In the genomic region with DNA sequence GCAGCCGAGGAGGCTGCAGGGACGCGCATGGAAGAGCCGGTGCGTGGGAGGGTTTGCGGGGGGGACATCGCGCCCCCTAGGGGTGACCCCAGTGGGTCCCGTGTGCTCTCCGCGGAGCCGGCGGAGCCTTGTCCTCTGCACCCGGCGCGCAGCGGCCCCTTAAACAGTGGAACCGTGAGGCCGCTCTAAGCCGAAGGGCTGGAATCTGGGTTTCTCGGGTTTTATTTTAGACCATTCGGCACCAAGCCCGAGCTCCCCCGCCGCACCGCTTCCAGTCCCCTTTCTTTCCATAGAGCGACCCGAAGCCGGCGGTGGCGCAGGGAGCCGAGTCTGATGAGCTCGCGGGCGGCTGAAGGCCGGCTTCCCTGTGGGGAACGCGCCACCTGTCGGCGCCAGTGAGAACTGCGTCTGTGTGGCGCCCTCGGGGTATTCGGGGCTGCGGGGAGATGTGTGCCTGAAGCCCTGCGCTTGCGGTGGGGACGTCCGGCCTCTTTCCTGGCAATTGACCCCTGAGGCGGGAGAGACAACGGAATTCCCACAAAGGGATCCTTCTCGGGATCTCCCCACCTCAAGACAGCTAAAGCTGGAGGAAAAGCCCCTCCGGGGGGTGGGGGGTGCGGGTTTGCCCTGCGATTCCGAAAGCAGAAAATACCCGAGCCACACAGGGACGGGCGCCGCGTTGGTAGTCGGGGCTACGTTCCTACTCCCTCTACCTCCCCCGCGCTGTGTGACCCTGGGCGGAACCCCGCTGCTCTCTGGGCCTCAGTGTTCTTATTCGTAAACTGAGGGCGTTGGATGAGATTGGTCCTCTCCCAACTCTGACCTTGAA, we compare ENCODE assay signal across 8 cellular contexts. TPM values are rescaled to one million over a fixed set of nuclear protein-coding genes. Genes with fewer than 3 reads are reported as not detected.
DNase-seq lines count a peak whose midpoint lies in the region; ATAC-seq, FAIRE-seq and TF ChIP-seq lines count a peak whose summit lies in the region.

No MANE protein-coding gene starts in this region.

- H3K4me1 ChIP-seq in K562 (replicated peaks in 1 of 2; ENCODE audit: control insufficient read depth in 2 of 2, insufficient read depth in 2 of 2, low read length in 2 of 2): peaks cover 0 to 22% of the 10 kb centered on the region in 2 experiments; a peak in 2 of 5 replicates
- peaks cover 2% of the 10 kb centered on the region; the same call in 1 of the 2 replicates for H3K4me1 ChIP-seq in iPS-20b (ENCODE audit: insufficient read depth, low read length)
- peaks cover 10% of the 10 kb centered on the region for H3K4me1 ChIP-seq in smooth muscle cell (ENCODE audit: low read depth)

- peak; percentile 48 for DNase-seq in NCI-H1048 (lab: John Stamatoyannopoulos, UW)
- peak; percentile 48 for DNase-seq in T1000 (lab: John Stamatoyannopoulos, UW)
- DNase-seq in K562 (ENCODE audit: extremely low read depth in 1 of 4, low spot score in 3 of 4): peak; percentile 75 to 88 (median 82)
- peak; percentile 64 for DNase-seq in smooth muscle cell (lab: John Stamatoyannopoulos, UW; ENCODE audit: unreplicated experiment)
- DNase-seq in GF-D8 (lab: John Stamatoyannopoulos, UW): no peak

- H3K9ac ChIP-seq in K562 (ENCODE audit: insufficient read depth in 1 of 2, low read depth in 2 of 2, low read length in 2 of 2) (no peak overlapping the region), iPS-20b (ENCODE audit: low read depth, low read length) (no peak overlapping the region), smooth muscle cell (ENCODE audit: low read depth) (no peak overlapping the region)

- POLR2A ChIA-PET in K562 (lab: Yijun Ruan, JAX): interaction anchor here (0.7 to 1.0 kb wide), 2 partner anchors 9 kb away, joined by 3 read pairs; no protein-coding TSS in a partner anchor

- BruUV-seq in K562 (replicated peaks; lab: Mats Ljungman, UMichigan): no TSS peak

- no peak for TF ChIP-seq EP300 in K562 (IDR thresholded peaks at IDR 0.05; ENCODE audit: low read length)

- intact Hi-C loops in K562 (cut with micrococcal nuclease): loop anchor here (1.0 to 5.0 kb wide), 3 partner anchors 223 to 483 kb away; no protein-coding TSS in a partner anchor

- H3K27ac ChIP-seq in K562 (ENCODE audit: extremely low read depth, low read depth, low read length) (no peak overlapping the region), iPS-20b (ENCODE audit: low read length) (no peak overlapping the region), smooth muscle cell (ENCODE audit: low read depth) (no peak overlapping the region)

- in situ Hi-C loops in K562 (cut with MboI): no loop called here

- no peak overlapping the region for H3K4me2 ChIP-seq in K562 (ENCODE audit: insufficient read depth, low read length)
- H3K4me2 ChIP-seq in smooth muscle cell: peak overlapping the region; percentile 89

- H3K79me2 ChIP-seq in K562 (ENCODE audit: control insufficient read depth, insufficient read depth, low read length): no peaks in the 10 kb centered on the region
- no peaks in the 10 kb centered on the region for H3K79me2 ChIP-seq in smooth muscle cell (ENCODE audit: low read depth)

- H3K4me3 ChIP-seq in K562: no peak overlapping the region
- H3K4me3 ChIP-seq in iPS-20b (ENCODE audit: low read length): peak overlapping the region; percentile 50
- peak overlapping the region; percentile 49 for H3K4me3 ChIP-seq in smooth muscle cell

- TF ChIP-seq POLR2A in K562 (conservative IDR thresholded peaks at IDR 0.05): no peak

- H3K9me3 ChIP-seq in K562 (replicated peaks; ENCODE audit: control insufficient read depth, insufficient read depth, low read depth, low read length): no peaks in the 10 kb centered on the region
- H3K9me3 ChIP-seq in iPS-20b (ENCODE audit: insufficient read depth, low read depth, low read length): no peaks in the 10 kb centered on the region; the same call in 1 of the 2 replicates
- H3K9me3 ChIP-seq in smooth muscle cell (replicated peaks; ENCODE audit: low read depth): no peaks in the 10 kb centered on the region

- H3K9me1 ChIP-seq in K562 (ENCODE audit: control insufficient read depth, insufficient read depth, low read length): no peaks in the 10 kb centered on the region

- H3K27me3 ChIP-seq in K562 (ENCODE audit: control insufficient read depth in 2 of 2, insufficient read depth in 2 of 2, low read length in 2 of 2): peaks cover 0 to 26% of the 10 kb centered on the region in 2 experiments; a peak in 2 of 5 replicates
- peaks cover 99% of the 10 kb centered on the region for H3K27me3 ChIP-seq in iPS-20b (ENCODE audit: insufficient read depth, low read length)
- peaks cover 99% of the 10 kb centered on the region for H3K27me3 ChIP-seq in smooth muscle cell (ENCODE audit: low read depth)

- no peaks in the 10 kb centered on the region for H3F3A ChIP-seq in smooth muscle cell (ENCODE audit: low read depth)

- H2AFZ ChIP-seq in K562 (ENCODE audit: low read depth, low read length) (no peak overlapping the region), smooth muscle cell (ENCODE audit: low read depth) (peak overlapping the region; percentile 41)

- WGBS in K562 (ENCODE audit: insufficient coverage, low coverage, missing lambda C conversion rate): 24% methylated on average over 42 of the region's 69 CpGs
- WGBS in smooth muscle cell (ENCODE audit: low lambda C conversion rate): 2% methylated on average over 69 of the region's 69 CpGs

- TF ChIP-seq RAD21 in K562 (CRISPR knock-in tag; conservative IDR thresholded peaks at IDR 0.05 in 1 of 2, IDR thresholded peaks at IDR 0.05 in 1 of 2): peak; percentile 94 to 95

- CTCF ChIA-PET in K562 (lab: Yijun Ruan, JAX; ENCODE audit: low intra/inter-chr PET ratio): interaction anchor here (0.7 to 2.3 kb wide), 3 partner anchors 319 to 809 kb away, joined by 3 to 11 read pairs (median 8); no protein-coding TSS in a partner anchor

- no peak for FAIRE-seq in K562 (lab: Jason Lieb, UNC)

- H3K36me3 ChIP-seq in K562 (ENCODE audit: control insufficient read depth, insufficient read depth, low read length) (no peaks in the 10 kb centered on the region), iPS-20b (ENCODE audit: insufficient read depth, low read depth, low read length) (no peaks in the 10 kb centered on the region), smooth muscle cell (ENCODE audit: low read depth) (no peaks in the 10 kb centered on the region)

- peak; percentile 90 for ATAC-seq in HG02588 (IDR thresholded peaks at IDR 0.05; ENCODE audit: unreplicated experiment)
- ATAC-seq in K562: peak; percentile 97

- TF ChIP-seq CTCF in GM12873 (IDR thresholded peaks at IDR 0.05; ENCODE audit: insufficient read depth, low read depth, low read length, missing control alignments) (peak; percentile 85), K562 (IDR thresholded peaks at IDR 0.05 in 2 of 3, conservative IDR thresholded peaks at IDR 0.05 in 1 of 3; ENCODE audit: insufficient read depth in 2 of 3, low read depth in 1 of 3, low read length in 3 of 3) (peak; percentile 81 to 95 (median 87)), smooth muscle cell (IDR thresholded peaks at IDR 0.05; ENCODE audit: borderline replicate concordance, insufficient read depth, poor library complexity, severe bottlenecking) (peak; percentile 90)

- H4K20me1 ChIP-seq in K562 (replicated peaks; ENCODE audit: control insufficient read depth, insufficient read depth, low read length) (no peaks in the 10 kb centered on the region), smooth muscle cell (ENCODE audit: low read depth) (no peaks in the 10 kb centered on the region)

TF ChIP-seq in K562, 482 proteins besides CTCF, POLR2A, EP300 and RAD21 (continues in another document):
- TF ChIP-seq TAL1 (IDR thresholded peaks at IDR 0.05): no peak
- TF ChIP-seq, protein P1, sequence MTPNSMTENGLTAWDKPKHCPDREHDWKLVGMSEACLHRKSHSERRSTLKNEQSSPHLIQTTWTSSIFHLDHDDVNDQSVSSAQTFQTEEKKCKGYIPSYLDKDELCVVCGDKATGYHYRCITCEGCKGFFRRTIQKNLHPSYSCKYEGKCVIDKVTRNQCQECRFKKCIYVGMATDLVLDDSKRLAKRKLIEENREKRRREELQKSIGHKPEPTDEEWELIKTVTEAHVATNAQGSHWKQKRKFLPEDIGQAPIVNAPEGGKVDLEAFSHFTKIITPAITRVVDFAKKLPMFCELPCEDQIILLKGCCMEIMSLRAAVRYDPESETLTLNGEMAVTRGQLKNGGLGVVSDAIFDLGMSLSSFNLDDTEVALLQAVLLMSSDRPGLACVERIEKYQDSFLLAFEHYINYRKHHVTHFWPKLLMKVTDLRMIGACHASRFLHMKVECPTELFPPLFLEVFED (CRISPR knock-in tag; conservative IDR thresholded peaks at IDR 0.05): no peak
- TF ChIP-seq NR2C1 (IDR thresholded peaks at IDR 0.05): peak; percentile 48; the same call in 1 of the 2 replicates
- no peak for TF ChIP-seq NR2C1 (tag; IDR thresholded peaks at IDR 0.05)
- peak; percentile 69 for TF ChIP-seq ARID2 (IDR thresholded peaks at IDR 0.05)

RNA-seq across cellular contexts. Expression of gene EN1, which starts 8.2 kb away (rescaled TPM):
- 1.1 TPM in 1 of 2 replicates, not detected in the other for total RNA-seq in K562 (2011; cell fraction: chromatin; rRNA removed; ENCODE audit: low replicate concordance)
- total RNA-seq in K562 (2011; cell fraction: nucleolus; rRNA removed): 0.67 TPM in 1 of 2 replicates, not detected in the other
- not detected in 2 replicates for total RNA-seq in K562 (2011; cell fraction: nucleoplasm; rRNA removed)
- total RNA-seq in K562 (2014; rRNA removed) (1.5 and 1.9 TPM in 2 replicates), K562 (2014; rRNA removed; fragmentation: Illumina TruSeq; extraction: Trizol) (0.64 and 0.76 TPM in 2 replicates), K562 (2015; rRNA removed; fragmentation: Illumina TruSeq; extraction: Trizol) (0.51 and 0.75 TPM in 2 replicates), K562 (2021) (2.0 and 2.5 TPM in 2 replicates), smooth muscle cell (3.0 TPM in 2 replicates)
- polyA plus RNA-seq in K562 (2011; rRNA removed) (0.03 and 0.06 TPM in 2 replicates), K562 (2014; fragmentation: Illumina TruSeq; extraction: Trizol) (0.95 and 0.98 TPM in 2 replicates), K562 (2014; fragmentation: Nextera tagmentation; extraction: Ambion mirVana) (under 1 TPM; 0.06 to 0.10 TPM), K562 (2014; rRNA removed) (0.46 and 1.1 TPM in 2 replicates), smooth muscle cell (3.4 and 12.9 TPM in 2 replicates)
- polyA plus RNA-seq in K562 (2011; cell fraction: cytosol; rRNA removed): 0.09 TPM in 1 of 2 replicates, not detected in the other
- 0.28 TPM in 1 of 2 replicates, not detected in the other for polyA plus RNA-seq in K562 (2011; cell fraction: nucleus; rRNA removed)
- 1.0 and 2.5 TPM in 2 replicates for polyA plus RNA-seq in K562 (2012)
- polyA minus RNA-seq in K562 (2011; rRNA and poly(A)+ RNA removed): 0.30 and 0.32 TPM in 2 replicates
- 0.29 TPM in 1 of 2 replicates, not detected in the other for polyA minus RNA-seq in K562 (2011; cell fraction: cytosol; rRNA and poly(A)+ RNA removed)
- polyA minus RNA-seq in K562 (2011; cell fraction: nucleus; rRNA and poly(A)+ RNA removed): 0.40 and 0.89 TPM in 2 replicates
